ENCODE assay signal across 21 cellular contexts in the genomic region with DNA sequence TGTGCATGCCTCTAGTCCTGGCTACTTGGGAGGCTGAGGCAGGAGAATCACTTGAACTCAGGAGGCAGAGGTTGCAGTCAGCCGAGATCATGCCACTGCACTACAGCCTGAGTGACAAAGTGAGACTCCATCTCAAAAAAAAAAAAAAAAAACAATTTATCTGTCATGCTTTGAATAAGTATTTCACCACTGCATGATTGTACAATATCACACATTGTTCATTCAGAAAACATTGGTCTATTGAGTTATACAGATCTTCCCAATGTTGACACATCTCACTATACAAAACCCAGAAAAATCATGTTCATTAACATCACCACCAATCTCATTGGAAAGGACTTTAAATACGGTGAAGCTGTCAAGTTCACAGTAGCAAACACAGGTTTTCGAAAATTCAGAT. TPM values are rescaled to one million over a fixed set of nuclear protein-coding genes. Genes with fewer than 3 reads are reported as not detected.
DNase-seq lines count a peak whose midpoint lies in the region; ATAC-seq and TF ChIP-seq lines count a peak whose summit lies in the region.
"Had no signal": no experiment of that assay in that cellular context is flagged by ENCODE, and none has a peak within 500 bp of the region (broad histone marks: within the 10 kb centered on the region; RNA-seq: fewer than 3 reads in every experiment).

No MANE protein-coding gene starts in this region.

- H2BK15ac ChIP-seq in IMR-90 (ENCODE audit: low read depth, low read length), result no peak overlapping the region

- no peaks in the 10 kb centered on the region for H3K9me3 ChIP-seq in IMR-90 (ENCODE audit: control insufficient read depth, insufficient read depth, low read length)
- H3K9me3 ChIP-seq: SJSA1 had no signal

- no peak overlapping the region for H3K56ac ChIP-seq in IMR-90 (ENCODE audit: extremely low read depth, insufficient read depth, low read length)

- peaks cover 64% of the 10 kb centered on the region for H3K4me1 Mint-ChIP-seq in activated T-cell treated with anti-CD3 and anti-CD28 coated beads, Interleukin-2, amount 50 U/mL, for 24 hours (ENCODE audit: low read depth)
- peaks cover 20% of the 10 kb centered on the region for H3K4me1 Mint-ChIP-seq in activated T-cell treated with anti-CD3 and anti-CD28 coated beads, Interleukin-2, amount 50 U/mL, for 4 hours (ENCODE audit: low read depth)
- H3K4me1 Mint-ChIP-seq: B cell had no signal

- H3K9me3 Mint-ChIP-seq in activated T-cell treated with anti-CD3 and anti-CD28 coated beads, Interleukin-2, amount 50 U/mL, for 24 hours, result no peaks in the 10 kb centered on the region
- H3K9me3 Mint-ChIP-seq in activated T-cell treated with anti-CD3 and anti-CD28 coated beads, Interleukin-2, amount 50 U/mL, for 4 hours, result no peaks in the 10 kb centered on the region
- H3K9me3 Mint-ChIP-seq: CD4-positive, alpha-beta T cell had no signal

- no peak for DNase-seq in activated T-cell treated with anti-CD3 and anti-CD28 coated beads, Interleukin-2, amount 50 U/mL, for 24 hours
- DNase-seq in activated T-cell treated with anti-CD3 and anti-CD28 coated beads, Interleukin-2, amount 50 U/mL, for 4 hours, result no peak
- DNase-seq in IMR-90, result no peak
- peak; percentile 48 for DNase-seq in globus pallidus (ENCODE audit: low spot score)
- DNase-seq in NCI-H524 (lab: John Stamatoyannopoulos, UW), result no peak
- DNase-seq in DMS153 (lab: John Stamatoyannopoulos, UW), result no peak
- DNase-seq: CD4-positive, alpha-beta T cell; DMS53; H7; MM.1S; NCI-H1694; NCI-H2029 treated with DMSO at 0.1 percent for 48 hours; NCI-H446 treated with DMSO at 0.1 percent for 48 hours; NCI-H526 treated with DMSO at 0.1 percent for 48 hours; Right ventricle myocardium superior; RPMI8226 had no signal

- no peak overlapping the region; the same call in 1 of the 2 replicates for H3K23ac ChIP-seq in IMR-90 (ENCODE audit: low read depth, low read length)

- peak overlapping the region; percentile 7 for H3K27ac Mint-ChIP-seq in activated T-cell treated with anti-CD3 and anti-CD28 coated beads, Interleukin-2, amount 50 U/mL, for 24 hours
- H3K27ac Mint-ChIP-seq: B cell; CD4-positive, alpha-beta T cell had no signal

- no peak overlapping the region for H2BK5ac ChIP-seq in IMR-90 (ENCODE audit: low read depth, low read length, poor library complexity, severe bottlenecking)

- H2AK5ac ChIP-seq in IMR-90 (ENCODE audit: low read depth, low read length), result no peak overlapping the region

- no TSS peak for BruUV-seq in IMR-90 (replicated peaks; lab: Mats Ljungman, UMichigan)

- CTCF ChIA-PET in IMR-90 (lab: Yijun Ruan, JAX), result interaction anchor here (0.7 kb wide), 1 partner anchor 34 kb away, joined by 3 read pairs; no protein-coding TSS in a partner anchor

- no peak overlapping the region for H3K4ac ChIP-seq in IMR-90 (ENCODE audit: low read depth, low read length)

- no peak overlapping the region for H2AFZ ChIP-seq in IMR-90 (replicated peaks; ENCODE audit: low read length, poor library complexity)

- H3K4me2 ChIP-seq in IMR-90 (ENCODE audit: low read depth, low read length), result no peak overlapping the region
- H3K4me2 ChIP-seq: KMS-11 had no signal

- H3K9ac ChIP-seq in IMR-90 (ENCODE audit: low read depth, low read length), result no peak overlapping the region
- H3K9ac ChIP-seq: KMS-11 had no signal

- H4K20me1 ChIP-seq in IMR-90 (ENCODE audit: insufficient read depth, low read length), result no peaks in the 10 kb centered on the region; the same call in 1 of the 2 replicates

- H4K5ac ChIP-seq in IMR-90 (ENCODE audit: low read depth, low read length), result no peak overlapping the region

- no peak overlapping the region for H3K14ac ChIP-seq in IMR-90 (replicated peaks; ENCODE audit: low read depth, low read length)

- no peak overlapping the region for H3K18ac ChIP-seq in IMR-90 (ENCODE audit: low read depth, low read length)

- H3K4me3 ChIP-seq in IMR-90 (ENCODE audit: insufficient read depth, low read depth, low read length), result no peak overlapping the region
- H3K4me3 ChIP-seq: SJSA1 had no signal

- H3K4me3 Mint-ChIP-seq in activated T-cell treated with anti-CD3 and anti-CD28 coated beads, Interleukin-2, amount 50 U/mL, for 24 hours, result no peak overlapping the region
- no peak overlapping the region for H3K4me3 Mint-ChIP-seq in activated T-cell treated with anti-CD3 and anti-CD28 coated beads, Interleukin-2, amount 50 U/mL, for 4 hours
- H3K4me3 Mint-ChIP-seq: B cell; CD4-positive, alpha-beta T cell had no signal

- H2BK120ac ChIP-seq in IMR-90 (ENCODE audit: low read depth, low read length), result no peak overlapping the region

- H4K8ac ChIP-seq in IMR-90 (ENCODE audit: low read depth in 2 of 2, low read length in 2 of 2), result no peak overlapping the region

- no peaks in the 10 kb centered on the region for H3K36me3 Mint-ChIP-seq in activated T-cell treated with anti-CD3 and anti-CD28 coated beads, Interleukin-2, amount 50 U/mL, for 24 hours (ENCODE audit: low read depth)
- H3K36me3 Mint-ChIP-seq in activated T-cell treated with anti-CD3 and anti-CD28 coated beads, Interleukin-2, amount 50 U/mL, for 4 hours (ENCODE audit: insufficient read depth), result no peaks in the 10 kb centered on the region

- ATAC-seq in activated T-cell treated with anti-CD3 and anti-CD28 coated beads, Interleukin-2, amount 50 U/mL, for 4 hours, result no peak
- ATAC-seq in IMR-90 (ENCODE audit: low read depth), result no peak

- no peaks in the 10 kb centered on the region for H3K79me1 ChIP-seq in IMR-90 (ENCODE audit: low read depth in 1 of 2, low read length in 2 of 2)

- no peak overlapping the region for H2AK9ac ChIP-seq in IMR-90 (replicated peaks; ENCODE audit: low read depth, low read length, poor library complexity)

- H3K4me1 ChIP-seq in IMR-90 (ENCODE audit: control insufficient read depth, insufficient read depth, low read length), result peaks cover 3% of the 10 kb centered on the region; the same call in 1 of the 2 replicates

- no peaks in the 10 kb centered on the region for H3K27me3 Mint-ChIP-seq in activated T-cell treated with anti-CD3 and anti-CD28 coated beads, Interleukin-2, amount 50 U/mL, for 24 hours
- peaks cover 3% of the 10 kb centered on the region for H3K27me3 Mint-ChIP-seq in activated T-cell treated with anti-CD3 and anti-CD28 coated beads, Interleukin-2, amount 50 U/mL, for 4 hours (ENCODE audit: low read depth)
- H3K27me3 Mint-ChIP-seq: CD4-positive, alpha-beta T cell had no signal

- H4K91ac ChIP-seq in IMR-90 (ENCODE audit: insufficient read depth, low read depth, low read length), result no peak overlapping the region

- H2BK20ac ChIP-seq in IMR-90 (ENCODE audit: low read depth, low read length), result 0 out of 2 replicates have a peak overlapping the region, but pooled peaks have one; percentile 20

- H3K27me3 ChIP-seq in IMR-90 (ENCODE audit: control insufficient read depth, insufficient read depth, low read length), result no peaks in the 10 kb centered on the region
- H3K27me3 ChIP-seq: SJSA1 had no signal

- 0 out of 2 replicates have a peak, but pooled peaks cover 2% of the 10 kb centered on the region for H3K9me1 ChIP-seq in IMR-90 (ENCODE audit: insufficient read depth, low read length)

- H3K36me3 ChIP-seq in IMR-90 (ENCODE audit: control insufficient read depth, insufficient read depth, low read length), result no peaks in the 10 kb centered on the region
- H3K36me3 ChIP-seq: SJSA1 had no signal

- WGBS in IMR-90 (ENCODE audit: extremely low coverage in 2 of 2, insufficient read length in 1 of 2), 2 experiments, result 100% methylated on average over 1 of the region's 3 CpGs; no CpG with 5 or more reads in 1 of the 2 experiments

- intact Hi-C loops in IMR-90 (cut with micrococcal nuclease), result no loop called here

- dilution Hi-C loops in IMR-90 (cut with HindIII; ENCODE audit: low sequenced_read_pairs, unreplicated experiment), result no loop called here

- H3K27ac ChIP-seq in IMR-90 (ENCODE audit: insufficient read depth, low read length), result no peak overlapping the region
- H3K27ac ChIP-seq in temporal lobe (ENCODE audit: low read depth, low read length), result peak overlapping the region; percentile 50
- H3K27ac ChIP-seq: 22Rv1, KMS-11, SJSA1 had no signal

- no peak for TF ChIP-seq CTCF in IMR-90 (conservative IDR thresholded peaks at IDR 0.05; ENCODE audit: low read depth, low read length)

- POLR2A ChIA-PET in IMR-90 (lab: Charles Lee; ENCODE audit: unreplicated experiment), result no interaction called here

- in situ Hi-C loops in IMR-90 (cut with MboI; ENCODE audit: low sequenced_read_pairs), result no loop called here

- no peak for TF ChIP-seq RAD21 in IMR-90 (IDR thresholded peaks at IDR 0.05; ENCODE audit: low read length)

- no peak for TF ChIP-seq POLR2A in IMR-90 (IDR thresholded peaks at IDR 0.05; ENCODE audit: low read depth, low read length)

TF ChIP-seq in IMR-90, 13 proteins besides CTCF, POLR2A, EP300 and RAD21 (continues in another document):
- TF ChIP-seq FOS (IDR thresholded peaks at IDR 0.05; ENCODE audit: low read depth, low read length), result no peak
- no peak for TF ChIP-seq RFX5 (IDR thresholded peaks at IDR 0.05; ENCODE audit: low read depth, low read length)
- TF ChIP-seq BHLHE40 (IDR thresholded peaks at IDR 0.05; ENCODE audit: low read depth, low read length), result no peak
- no peak for TF ChIP-seq NFE2L2 (IDR thresholded peaks at IDR 0.05; ENCODE audit: low read depth, low read length)
- no peak for TF ChIP-seq MAZ (IDR thresholded peaks at IDR 0.05; ENCODE audit: borderline replicate concordance, low read depth, low read length)
- no peak for TF ChIP-seq MXI1 (IDR thresholded peaks at IDR 0.05; ENCODE audit: borderline replicate concordance, low read depth, low read length)
- no peak for TF ChIP-seq USF2 (IDR thresholded peaks at IDR 0.05; ENCODE audit: low read depth, low read length)
- TF ChIP-seq RCOR1 (IDR thresholded peaks at IDR 0.05; ENCODE audit: insufficient replicate concordance, low read length), result no peak
- no peak for TF ChIP-seq SMC3 (IDR thresholded peaks at IDR 0.05; ENCODE audit: low read depth, low read length)

RNA-seq across cellular contexts. Expression of gene PPM1B, which starts 46.8 kb away (rescaled TPM):
- 10 to 100 TPM; 25.5 to 32.2 (median 32.1) TPM for total RNA-seq in activated T-cell treated with anti-CD3 and anti-CD28 coated beads, Interleukin-2, amount 50 U/mL, for 4 hours
- total RNA-seq in IMR-90 (2012; rRNA removed) (14.7 and 25.6 TPM in 2 replicates), temporal lobe (41.1 TPM)
- 9.0 and 13.4 TPM in 2 replicates for polyA plus RNA-seq in IMR-90 (2012; rRNA removed)
- 4.7 and 6.7 TPM in 2 replicates for polyA plus RNA-seq in IMR-90 (2012; cell fraction: cytosol; rRNA removed)
- 1.8 and 7.8 TPM in 2 replicates for polyA plus RNA-seq in IMR-90 (2012; cell fraction: nucleus; rRNA removed; ENCODE audit: low replicate concordance)
